10 cellular contexts compared by ENCODE assay signal in genomic region chr11:67274768-67275605, GRCh38. TPM values are rescaled to one million over a fixed set of nuclear protein-coding genes. Genes with fewer than 3 reads are reported as not detected.
DNase-seq lines count a peak whose midpoint lies in the region; ATAC-seq lines count a peak whose summit lies in the region.
"Had no signal": no experiment of that assay in that cellular context is flagged by ENCODE, and none has a peak within 500 bp of the region (broad histone marks: within the 10 kb centered on the region; RNA-seq: fewer than 3 reads in every experiment).

No MANE protein-coding gene starts in this region.

- no peaks in the 10 kb centered on the region for H3K9me3 ChIP-seq in KOPT-K1 (ENCODE audit: insufficient read depth, low read length, poor library complexity, severe bottlenecking)

- peak overlapping the region; percentile 100 for H3K27ac ChIP-seq in KOPT-K1 (ENCODE audit: low read depth, low read length, poor library complexity, severe bottlenecking)

- peak overlapping the region; percentile 96 to 97 for H3K27ac Mint-ChIP-seq in activated naive CD4-positive, alpha-beta T cell treated with anti-CD3 and anti-CD28 coated beads, Interleukin-2, amount 50 U/mL, for 72 hours
- H3K27ac Mint-ChIP-seq in stimulated activated naive B cell treated with anti-CD40 and anti-IgM and Interleukin-4, amounts not matched to agents 10 μg/mL and 1 μg/mL and 100 μg/mL, for 72 hours = peak overlapping the region; percentile 95

- no peaks in the 10 kb centered on the region for H3K27me3 Mint-ChIP-seq in stimulated activated naive B cell treated with anti-CD40 and anti-IgM and Interleukin-4, amounts not matched to agents 10 μg/mL and 1 μg/mL and 100 μg/mL, for 72 hours
- H3K27me3 Mint-ChIP-seq: brain had no signal

- H3K9me3 Mint-ChIP-seq in activated naive CD4-positive, alpha-beta T cell treated with anti-CD3 and anti-CD28 coated beads, Interleukin-2, amount 50 U/mL, for 72 hours = no peaks in the 10 kb centered on the region
- peaks cover 1 to 3% of the 10 kb centered on the region in 2 donors for H3K9me3 Mint-ChIP-seq in stimulated activated naive B cell treated with anti-CD40 and anti-IgM and Interleukin-4, amounts not matched to agents 10 μg/mL and 1 μg/mL and 100 μg/mL, for 72 hours
- H3K9me3 Mint-ChIP-seq: brain had no signal

- H3K36me3 ChIP-seq in KOPT-K1 (ENCODE audit: insufficient read depth, low read length) = peaks cover 69% of the 10 kb centered on the region

- DNase-seq in activated naive CD4-positive, alpha-beta T cell treated with anti-CD3 and anti-CD28 coated beads, Interleukin-2, amount 50 U/mL, for 72 hours (ENCODE audit: low spot score in 2 of 2) = peak in 1 of 2 donors; percentile 59
- DNase-seq in left lobe of liver (ENCODE audit: low spot score) (no peak), MV-4-11 (lab: John Stamatoyannopoulos, UW) (no peak), 8988T (no peak)
- no peak for DNase-seq in stimulated activated naive B cell treated with anti-CD40 and anti-IgM and Interleukin-4, amounts not matched to agents 10 μg/mL and 1 μg/mL and 100 μg/mL, for 72 hours
- DNase-seq: NCI-H2107 had no signal

- ATAC-seq in activated naive CD4-positive, alpha-beta T cell treated with anti-CD3 and anti-CD28 coated beads, Interleukin-2, amount 50 U/mL, for 72 hours = no peak
- ATAC-seq in left lobe of liver (peak; percentile 51), HG02973 (IDR thresholded peaks at IDR 0.05; ENCODE audit: unreplicated experiment) (no peak), GM18502 (IDR thresholded peaks at IDR 0.05; ENCODE audit: poor library complexity, unreplicated experiment) (no peak)
- no peak for ATAC-seq in stimulated activated naive B cell treated with anti-CD40 and anti-IgM and Interleukin-4, amounts not matched to agents 10 μg/mL and 1 μg/mL and 100 μg/mL, for 72 hours (replicated peaks)

- peaks cover 79 to 100% of the 10 kb centered on the region in 2 donors for H3K4me1 Mint-ChIP-seq in stimulated activated naive B cell treated with anti-CD40 and anti-IgM and Interleukin-4, amounts not matched to agents 10 μg/mL and 1 μg/mL and 100 μg/mL, for 72 hours

- H3K4me3 Mint-ChIP-seq in stimulated activated naive B cell treated with anti-CD40 and anti-IgM and Interleukin-4, amounts not matched to agents 10 μg/mL and 1 μg/mL and 100 μg/mL, for 72 hours = peak overlapping the region; percentile 76 to 79
- H3K4me3 Mint-ChIP-seq: brain had no signal

- H3K36me3 Mint-ChIP-seq in activated naive CD4-positive, alpha-beta T cell treated with anti-CD3 and anti-CD28 coated beads, Interleukin-2, amount 50 U/mL, for 72 hours = peaks cover 37 to 61% of the 10 kb centered on the region in 2 donors
- peaks cover 53 to 69% of the 10 kb centered on the region in 2 donors for H3K36me3 Mint-ChIP-seq in stimulated activated naive B cell treated with anti-CD40 and anti-IgM and Interleukin-4, amounts not matched to agents 10 μg/mL and 1 μg/mL and 100 μg/mL, for 72 hours

RNA-seq across cellular contexts. Expression of gene GRK2, which starts 8.7 kb away (rescaled TPM):
- total RNA-seq in activated naive CD4-positive, alpha-beta T cell treated with anti-CD3 and anti-CD28 coated beads, Interleukin-2, amount 50 U/mL, for 72 hours = 100 to 1,000 TPM; 289 to 376 TPM
- total RNA-seq in left lobe of liver = 29.0 TPM

RNA-seq across cellular contexts. Expression of gene ANKRD13D, which starts 14.1 kb away (rescaled TPM):
- 100 to 1,000 TPM in 1 of 2 donors, 10 to 100 TPM in 1; 76.0 to 213 TPM for total RNA-seq in activated naive CD4-positive, alpha-beta T cell treated with anti-CD3 and anti-CD28 coated beads, Interleukin-2, amount 50 U/mL, for 72 hours
- total RNA-seq in left lobe of liver = 9.8 TPM

RNA-seq across cellular contexts. Expression of gene SSH3, which starts 28.3 kb away (rescaled TPM):
- total RNA-seq in activated naive CD4-positive, alpha-beta T cell treated with anti-CD3 and anti-CD28 coated beads, Interleukin-2, amount 50 U/mL, for 72 hours = 10 to 100 TPM; 11.6 to 16.5 TPM
- 18.2 TPM for total RNA-seq in left lobe of liver
